24 cellular contexts compared by ENCODE assay signal in the genomic region with DNA sequence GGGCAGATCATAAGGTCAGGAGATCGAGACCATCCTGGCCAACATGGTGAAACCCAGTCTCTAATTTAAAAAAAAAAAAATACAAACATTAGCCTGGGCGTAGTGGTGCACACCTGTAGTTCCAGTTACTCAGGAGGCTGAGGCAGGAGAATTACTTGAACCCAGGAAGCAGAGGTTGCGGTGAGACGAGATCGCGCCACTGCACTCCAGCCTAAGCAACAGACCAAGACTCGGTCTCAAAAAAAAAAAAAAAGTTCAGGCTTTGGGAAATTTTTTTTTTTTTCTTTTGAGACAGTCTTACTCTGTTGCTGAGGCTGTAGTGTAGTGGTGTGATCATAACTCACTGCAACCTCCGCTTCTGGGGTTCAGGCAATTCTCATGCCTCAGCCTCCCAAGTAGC.
"Had no signal": no experiment of that assay in that cellular context is flagged by ENCODE, and none has a peak within 500 bp of the region (broad histone marks: within the 10 kb centered on the region; RNA-seq: fewer than 3 reads in every experiment).

No MANE protein-coding gene starts in this region.

- DNase-seq: cerebellar nuclear complex; cortex of kidney; foreskin fibroblast; gastrocnemius medialis; head of caudate nucleus; kidney; mesenchymal stem cell; midbrain; naive thymus-derived CD8-positive, alpha-beta T cell; right lobe of liver; small intestine; stimulated activated CD4-positive, alpha-beta T cell treated with anti-CD3 and anti-CD28 coated beads, Interleukin-15, amount 100 ng/mL, for 24 hours; stimulated activated CD4-positive, alpha-beta T cell treated with anti-CD3 and anti-CD28 coated beads, Interleukin-2, amount 100 ng/mL, for 48 hours; stimulated activated naive CD4-positive, alpha-beta T cell; stimulated activated naive CD8-positive, alpha-beta T cell treated with anti-CD3 and anti-CD28 coated beads, Interleukin-15, amount 100 ng/mL, for 72 hours; transverse colon had no signal

- H3K36me3 ChIP-seq: gastrocnemius medialis, neutrophil, right lobe of liver, suprapubic skin, transverse colon had no signal

- H3K4me3 Mint-ChIP-seq: neural crest cell; stimulated activated naive CD8-positive, alpha-beta T cell treated with anti-CD3 and anti-CD28 coated beads, Interleukin-15, amount 100 ng/mL, for 72 hours had no signal

- H3K27me3 ChIP-seq: gastrocnemius medialis, neutrophil, right lobe of liver, suprapubic skin, transverse colon had no signal

- H3K9me3 Mint-ChIP-seq: naive thymus-derived CD8-positive, alpha-beta T cell; neural crest cell; stimulated activated naive CD8-positive, alpha-beta T cell treated with anti-CD3 and anti-CD28 coated beads, Interleukin-15, amount 100 ng/mL, for 72 hours had no signal

- H3K27me3 Mint-ChIP-seq: naive thymus-derived CD8-positive, alpha-beta T cell; progenitor cell of endocrine pancreas; stimulated activated naive CD8-positive, alpha-beta T cell treated with anti-CD3 and anti-CD28 coated beads, Interleukin-15, amount 100 ng/mL, for 72 hours had no signal

- H3K4me3 ChIP-seq: gastrocnemius medialis, right lobe of liver, suprapubic skin, transverse colon had no signal

- ATAC-seq: esophagus mucosa; gastrocnemius medialis; left lobe of liver; naive thymus-derived CD8-positive, alpha-beta T cell; right lobe of liver; stimulated activated naive CD8-positive, alpha-beta T cell treated with anti-CD3 and anti-CD28 coated beads, Interleukin-15, amount 100 ng/mL, for 72 hours had no signal

- H3K9ac ChIP-seq: parathyroid adenoma had no signal

- H3K27ac ChIP-seq: epithelial cell of prostate, gastrocnemius medialis, parathyroid adenoma, right lobe of liver, suprapubic skin, transverse colon had no signal

- H2AFZ ChIP-seq: parathyroid adenoma had no signal

- H3K9me3 ChIP-seq: gastrocnemius medialis, neutrophil, right lobe of liver, suprapubic skin, transverse colon had no signal

- H3K27ac Mint-ChIP-seq: stimulated activated naive CD8-positive, alpha-beta T cell treated with anti-CD3 and anti-CD28 coated beads, Interleukin-15, amount 100 ng/mL, for 72 hours had no signal
